In genomic region chr1:974293-974640, GRCh38 we compare ENCODE assay signal across 1 cellular context.
A peak's percentile ranks its signal among the peaks of the same experiment; 100 is the strongest.
TF ChIP-seq lines count a peak whose summit lies in the region.

No MANE protein-coding gene starts in this region.

TF ChIP-seq in K562, 482 proteins besides CTCF, POLR2A, EP300 and RAD21:
- TF ChIP-seq ZZZ3 (IDR thresholded peaks at IDR 0.05) = no peak
- TF ChIP-seq PCBP1 (IDR thresholded peaks at IDR 0.05; ENCODE audit: low read depth, low read length, poor library complexity, severe bottlenecking) = peak; percentile 17
